ENCODE assay signal across 8 cellular contexts in genomic region chr3:100260081-100260684, GRCh38. TPM values are rescaled to one million over a fixed set of nuclear protein-coding genes. Genes with fewer than 3 reads are reported as not detected.
DNase-seq lines count a peak whose midpoint lies in the region; ATAC-seq and TF ChIP-seq lines count a peak whose summit lies in the region.

No MANE protein-coding gene starts in this region.

- H3K9me3 Mint-ChIP-seq in brain, result peaks cover 0 to 2% (median 0%) of the 10 kb centered on the region in 5 experiments

- DNase-seq in NCI-H748 (lab: John Stamatoyannopoulos, UW; ENCODE audit: unreplicated experiment), result peak; percentile 50
- no peak for DNase-seq in NCI-H748 treated with DMSO at 0.1 percent for 48 hours (lab: John Stamatoyannopoulos, UW)
- DNase-seq in NCI-H226, result peak; percentile 67
- DNase-seq in inferior parietal cortex (ENCODE audit: extremely low spot score), result peak; percentile 54
- peak; percentile 85 for DNase-seq in spleen
- no peak for DNase-seq in stimulated activated CD8-positive, alpha-beta memory T cell treated with anti-CD3 and anti-CD28 coated beads, Interleukin-4, amount 100 ng/mL, for 48 hours

- peaks cover 24 to 65% (median 45%) of the 10 kb centered on the region in 6 donors for H3K4me1 ChIP-seq in spleen

- intact Hi-C loops in spleen (cut with DNase I; ENCODE audit: low total_unique reads), result loop anchor here (5.0 kb wide), 1 partner anchor 72 kb away; the partner anchor contains the start of gene NIT2

- peak overlapping the region; percentile 87 to 94 (median 93) for H3K4me3 Mint-ChIP-seq in brain

- peak overlapping the region; percentile 59 to 97 (median 88) for H3K4me3 ChIP-seq in spleen

- no peak for TF ChIP-seq POLR2A in spleen (IDR thresholded peaks at IDR 0.05)

- H3K27me3 Mint-ChIP-seq in brain, result peaks cover 11% of the 10 kb centered on the region

- H3K27ac Mint-ChIP-seq in brain, result peak overlapping the region; percentile 94 to 98 (median 97)

- TF ChIP-seq CTCF in brain (conservative IDR thresholded peaks at IDR 0.05) (no peak), spleen (IDR thresholded peaks at IDR 0.05 in 8 of 11, conservative IDR thresholded peaks at IDR 0.05 in 3 of 11) (peak in 1 of 11 experiments; percentile 14)

- peaks cover 67% of the 10 kb centered on the region for H3K4me1 Mint-ChIP-seq in brain

- H3K27ac ChIP-seq in spleen, result peak overlapping the region; percentile 92 to 99 (median 96)

- 23 to 41% (median 34%) methylated on average over 18 of the region's 18 CpGs for WGBS in spleen, 5 donors

- no peak for ATAC-seq in GM21723 (IDR thresholded peaks at IDR 0.05; ENCODE audit: unreplicated experiment)

- H3K9me3 ChIP-seq in spleen, result no peaks in the 10 kb centered on the region

- H3K36me3 ChIP-seq in spleen, result no peaks in the 10 kb centered on the region

- no peaks in the 10 kb centered on the region for H3K27me3 ChIP-seq in spleen (replicated peaks in 1 of 7)

- no peaks in the 10 kb centered on the region for H3K36me3 Mint-ChIP-seq in brain

RNA-seq across cellular contexts. Expression of gene TBC1D23, which starts 0.6 kb away (rescaled TPM):
- polyA plus RNA-seq in brain (ENCODE audit: insufficient read depth, low read depth, low replicate concordance) (6.3 TPM), spleen (10 to 100 TPM; 16.1 to 19.4 (median 18.7) TPM)
- total RNA-seq in spleen, result 10 to 100 TPM; 38.3 to 61.4 (median 44.7) TPM

Comparison
In these comparisons a context has a peak if more than half of its experiments do, and no peak if none do; other contexts are left out.
1. DNase-seq: peak in NCI-H748 (single experiment), NCI-H226 (single experiment), inferior parietal cortex (single experiment) and spleen (single experiment); none in NCI-H748 treated with DMSO at 0.1 percent for 48 hours (single experiment) and stimulated activated CD8-positive, alpha-beta memory T cell treated with anti-CD3 and anti-CD28 coated beads, Interleukin-4, amount 100 ng/mL, for 48 hours (single experiment).